Comparison of ENCODE assay signal across 16 cellular contexts in the genomic region with DNA sequence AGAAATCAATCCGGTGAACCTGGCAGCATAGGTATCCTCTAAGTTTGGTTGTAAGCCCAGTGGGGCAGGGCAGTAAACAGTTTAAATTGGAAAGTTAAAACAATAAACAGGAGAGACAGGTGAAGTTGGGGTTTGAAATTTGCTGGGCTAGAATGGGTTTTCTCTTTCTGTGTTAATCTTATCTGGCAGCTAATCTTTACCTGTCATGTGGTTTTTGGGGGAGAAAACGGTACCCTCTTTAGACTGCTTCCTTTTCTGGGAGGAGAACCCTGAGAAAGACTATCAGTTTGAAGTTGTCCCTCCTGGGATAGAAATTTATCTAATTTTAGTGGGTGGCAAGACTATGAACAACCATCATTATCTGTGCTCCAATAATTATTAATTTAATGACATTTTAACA. TPM values are rescaled to one million over a fixed set of nuclear protein-coding genes. Genes with fewer than 3 reads are reported as not detected.
"Had no signal": no experiment of that assay in that cellular context is flagged by ENCODE, and none has a peak within 500 bp of the region (broad histone marks: within the 10 kb centered on the region; RNA-seq: fewer than 3 reads in every experiment).

No MANE protein-coding gene starts in this region.

- H3K4me3 ChIP-seq: transverse colon, vagina had no signal

- H3K4me3 Mint-ChIP-seq: brain, natural killer cell had no signal

- H3K9ac ChIP-seq: parathyroid adenoma had no signal

- H3K36me3 Mint-ChIP-seq: activated naive CD4-positive, alpha-beta T cell treated with anti-CD3 and anti-CD28 coated beads, Interleukin-2, amount 50 U/mL, for 72 hours; brain; natural killer cell had no signal

- H3K27me3 ChIP-seq: neutrophil, transverse colon, vagina had no signal

- H3K4me1 ChIP-seq: parathyroid adenoma had no signal

- ATAC-seq: activated naive CD4-positive, alpha-beta T cell treated with anti-CD3 and anti-CD28 coated beads, Interleukin-2, amount 50 U/mL, for 72 hours; natural killer cell had no signal

- H3K36me3 ChIP-seq: neutrophil, transverse colon, vagina had no signal

- H3K27ac Mint-ChIP-seq: brain, natural killer cell had no signal

- DNase-seq: cortex of kidney; effector CD4-positive, alpha-beta T cell; foreskin fibroblast; glutamatergic neuron; kidney glomerular epithelial cell; mesendoderm; natural killer cell; stimulated activated CD4-positive, alpha-beta T cell treated with anti-CD3 and anti-CD28 coated beads, Interleukin-12 subunit alpha, Interleukin-12 subunit beta, amount 100 ng/mL, for 4 hours; stimulated activated CD4-positive, alpha-beta T cell treated with anti-CD3 and anti-CD28 coated beads, Interleukin-2, amount 100 ng/mL, for 24 hours; T-helper 9 cell; transverse colon had no signal

- H3K9me3 ChIP-seq: neutrophil, transverse colon, vagina had no signal

- H2AFZ ChIP-seq: parathyroid adenoma had no signal

- H3K9me3 Mint-ChIP-seq: brain, natural killer cell had no signal

- H3K79me2 ChIP-seq: parathyroid adenoma had no signal

- H3K27ac ChIP-seq: neutrophil, parathyroid adenoma, vagina had no signal

RNA-seq across cellular contexts. Expression of a gene that starts 24.0 kb away (rescaled TPM):
- total RNA-seq: activated naive CD4-positive, alpha-beta T cell treated with anti-CD3 and anti-CD28 coated beads, Interleukin-2, amount 50 U/mL, for 72 hours; natural killer cell had no signal
